Comparison of ENCODE assay signal across 8 cellular contexts in genomic region chr17:7313890-7314718, GRCh38. TPM values are rescaled to one million over a fixed set of nuclear protein-coding genes. Genes with fewer than 3 reads are reported as not detected.
DNase-seq lines count a peak whose midpoint lies in the region; ATAC-seq and TF ChIP-seq lines count a peak whose summit lies in the region.

No MANE protein-coding gene starts in this region.

- H3K4me3 ChIP-seq in liver (ENCODE audit: low read depth in 1 of 3, low read length in 3 of 3) (peak overlapping the region; percentile 66 to 88 (median 76)), upper lobe of right lung (peak overlapping the region; percentile 90)

- ATAC-seq in upper lobe of right lung = no peak
- no peak for ATAC-seq in HG03469 (IDR thresholded peaks at IDR 0.05; ENCODE audit: unreplicated experiment)

- intact Hi-C loops in upper lobe of right lung (cut with DNase I) = no loop called here

- no peaks in the 10 kb centered on the region for H3K27me3 ChIP-seq in liver (ENCODE audit: control insufficient read depth in 4 of 4, insufficient read depth in 4 of 4, low read length in 3 of 4)
- no peaks in the 10 kb centered on the region for H3K27me3 ChIP-seq in upper lobe of right lung

- H3K27me3 Mint-ChIP-seq in activated naive CD8-positive, alpha-beta T cell treated with anti-CD3 and anti-CD28 coated beads for 36 hours = no peaks in the 10 kb centered on the region

- H3K9me3 ChIP-seq in liver (ENCODE audit: control insufficient read depth in 4 of 4, low read length in 3 of 4) (no peaks in the 10 kb centered on the region), upper lobe of right lung (no peaks in the 10 kb centered on the region)

- H3K36me3 Mint-ChIP-seq in activated naive CD8-positive, alpha-beta T cell treated with anti-CD3 and anti-CD28 coated beads for 36 hours = peaks cover 51% of the 10 kb centered on the region

- H3K4me1 ChIP-seq in liver (ENCODE audit: control insufficient read depth in 4 of 4, insufficient read depth in 4 of 4, low read length in 3 of 4) (peaks cover 12 to 54% (median 37%) of the 10 kb centered on the region in 4 donors), upper lobe of right lung (peaks cover 33% of the 10 kb centered on the region)

- H3K27ac ChIP-seq in liver (ENCODE audit: low read depth in 1 of 2, low read length in 2 of 2) = peak overlapping the region; percentile 78 to 84
- peak overlapping the region; percentile 98 for H3K27ac ChIP-seq in upper lobe of right lung

- H3K36me3 ChIP-seq in liver (ENCODE audit: control insufficient read depth in 4 of 4, insufficient read depth in 3 of 4, low read depth in 1 of 4, low read length in 3 of 4) = peaks cover 24 to 61% (median 49%) of the 10 kb centered on the region in 4 donors
- peaks cover 71% of the 10 kb centered on the region for H3K36me3 ChIP-seq in upper lobe of right lung

- WGBS in liver = 55% methylated on average over 9 of the region's 9 CpGs

- no peaks in the 10 kb centered on the region for H3K9me3 Mint-ChIP-seq in activated naive CD8-positive, alpha-beta T cell treated with anti-CD3 and anti-CD28 coated beads for 36 hours

- peaks cover 50% of the 10 kb centered on the region for H3K4me1 Mint-ChIP-seq in activated naive CD8-positive, alpha-beta T cell treated with anti-CD3 and anti-CD28 coated beads for 36 hours

- DNase-seq in stimulated activated CD4-positive, alpha-beta T cell treated with anti-CD3 and anti-CD28 coated beads, Interleukin-15, amount 100 ng/mL, for 24 hours = peak; percentile 45
- no peak for DNase-seq in stimulated activated CD4-positive, alpha-beta T cell treated with anti-CD3 and anti-CD28 coated beads, Interleukin-1b, Interleukin-23, amount 100 ng/mL, for 48 hours
- no peak for DNase-seq in activated naive CD8-positive, alpha-beta T cell treated with anti-CD3 and anti-CD28 coated beads for 36 hours
- DNase-seq in upper lobe of right lung (no peak), HuH-7.5 (ENCODE audit: low spot score) (no peak), ecto neural progenitor cell (ENCODE audit: low spot score) (no peak)

- no peak for TF ChIP-seq RAD21 in liver (IDR thresholded peaks at IDR 0.05)

- TF ChIP-seq CTCF in liver (IDR thresholded peaks at IDR 0.05; ENCODE audit: low read depth, low read length, missing input control) (no peak), upper lobe of right lung (IDR thresholded peaks at IDR 0.05) (no peak)

- peak overlapping the region; percentile 75 for H3K27ac Mint-ChIP-seq in activated naive CD8-positive, alpha-beta T cell treated with anti-CD3 and anti-CD28 coated beads for 36 hours

- peak overlapping the region; percentile 90 for H3K4me3 Mint-ChIP-seq in activated naive CD8-positive, alpha-beta T cell treated with anti-CD3 and anti-CD28 coated beads for 36 hours

- peak overlapping the region in 1 of 2 donors; percentile 68 for H3K9ac ChIP-seq in liver (ENCODE audit: low read depth in 1 of 2, low read length in 2 of 2)

TF ChIP-seq in liver, 16 proteins besides CTCF, POLR2A, EP300 and RAD21:
- TF ChIP-seq NR2F2 (IDR thresholded peaks at IDR 0.05) = no peak
- no peak for TF ChIP-seq FOXA1 (IDR thresholded peaks at IDR 0.05)
- TF ChIP-seq ZBTB33 (IDR thresholded peaks at IDR 0.05) = no peak
- no peak for TF ChIP-seq EGR1 (IDR thresholded peaks at IDR 0.05; ENCODE audit: low read depth in 2 of 2)
- no peak for TF ChIP-seq JUND (IDR thresholded peaks at IDR 0.05)
- TF ChIP-seq TAF1 (conservative IDR thresholded peaks at IDR 0.05) = no peak

RNA-seq across cellular contexts. Expression of gene GPS2, which starts 1.1 kb away (rescaled TPM):
- 10 to 100 TPM; 58.4 to 62.6 TPM for total RNA-seq in activated naive CD8-positive, alpha-beta T cell treated with anti-CD3 and anti-CD28 coated beads for 36 hours
- total RNA-seq in liver = 10 to 100 TPM; 20.8 TPM
- 10 to 100 TPM; 24.7 to 43.1 TPM for polyA plus RNA-seq in liver
- total RNA-seq in upper lobe of right lung = 62.9 TPM

RNA-seq across cellular contexts. Expression of gene EIF5A, which starts 6.7 kb away (rescaled TPM):
- total RNA-seq in activated naive CD8-positive, alpha-beta T cell treated with anti-CD3 and anti-CD28 coated beads for 36 hours = 1,000 to 10,000 TPM; 1,429 to 1,492 TPM
- total RNA-seq in liver = 100 to 1,000 TPM; 179 to 206 TPM
- polyA plus RNA-seq in liver = 100 to 1,000 TPM; 399 to 506 TPM
- 241 TPM for total RNA-seq in upper lobe of right lung

RNA-seq across cellular contexts. Expression of gene NEURL4, which starts 15.0 kb away (rescaled TPM):
- total RNA-seq in activated naive CD8-positive, alpha-beta T cell treated with anti-CD3 and anti-CD28 coated beads for 36 hours = 10 to 100 TPM; 44.1 to 46.0 TPM
- total RNA-seq in liver (10 to 100 TPM in 1 of 2 donors, 1 to 10 TPM in 1; 8.1 to 14.2 TPM), upper lobe of right lung (37.6 TPM)
- polyA plus RNA-seq in liver = 1 to 10 TPM in 1 of 2 donors, under 1 TPM in 1; 0.76 to 6.6 TPM

RNA-seq across cellular contexts. Expression of gene YBX2, which starts 19.7 kb away (rescaled TPM):
- under 1 TPM; 0.19 to 0.24 TPM for total RNA-seq in activated naive CD8-positive, alpha-beta T cell treated with anti-CD3 and anti-CD28 coated beads for 36 hours
- total RNA-seq in liver (under 1 TPM; 0.61 to 0.75 TPM), upper lobe of right lung (not detected)
- polyA plus RNA-seq in liver = under 1 TPM; 0.33 to 0.53 TPM

RNA-seq across cellular contexts. Expression of gene ACAP1, which starts 22.2 kb away (rescaled TPM):
- 100 to 1,000 TPM; 235 to 238 TPM for total RNA-seq in activated naive CD8-positive, alpha-beta T cell treated with anti-CD3 and anti-CD28 coated beads for 36 hours
- total RNA-seq in liver = 1 to 10 TPM; 4.9 to 7.4 TPM
- 1 to 10 TPM; 1.1 to 4.5 TPM for polyA plus RNA-seq in liver
- total RNA-seq in upper lobe of right lung = 23.2 TPM
